ENCODE assay signal across 17 cellular contexts in the genomic region with DNA sequence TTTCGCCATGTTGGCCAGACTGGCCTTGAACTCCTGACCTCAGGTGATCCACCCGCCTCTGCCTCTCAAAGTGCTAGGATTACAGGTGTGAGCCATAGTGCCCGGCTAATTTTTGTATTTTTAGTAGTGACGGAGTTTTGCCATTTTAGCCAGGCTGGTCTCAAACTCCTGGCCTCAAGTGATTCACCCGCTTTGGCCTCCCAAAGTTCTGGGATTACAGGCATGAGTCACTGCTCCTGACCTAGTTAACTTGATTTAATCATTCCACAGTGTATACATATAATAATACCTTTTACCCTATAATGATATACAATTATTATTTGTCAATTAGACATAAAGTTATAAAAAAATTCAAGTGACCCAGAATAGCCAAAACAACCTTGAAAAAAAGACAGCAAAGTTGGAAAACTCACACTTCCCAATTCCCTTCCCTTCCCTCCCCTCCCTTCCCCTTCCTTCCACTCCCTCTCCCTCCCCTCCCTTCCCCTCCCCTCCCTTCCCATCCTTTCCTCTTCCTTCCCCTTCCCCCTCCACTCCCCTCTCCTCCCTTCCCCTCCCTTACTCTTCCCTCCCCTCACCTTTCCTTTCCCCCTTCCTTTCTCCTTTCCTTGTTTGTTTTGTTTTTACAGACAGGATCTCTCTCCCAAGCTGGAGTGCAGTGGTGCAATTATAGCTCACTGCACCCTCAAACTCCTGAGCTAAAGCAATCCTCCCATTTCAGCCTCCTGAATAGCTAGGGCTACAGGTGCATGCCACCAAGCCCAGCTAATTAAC. TPM values are rescaled to one million over a fixed set of nuclear protein-coding genes. Genes with fewer than 3 reads are reported as not detected.
DNase-seq lines count a peak whose midpoint lies in the region; ATAC-seq, FAIRE-seq and TF ChIP-seq lines count a peak whose summit lies in the region.
"Had no signal": no experiment of that assay in that cellular context is flagged by ENCODE, and none has a peak within 500 bp of the region (broad histone marks: within the 10 kb centered on the region; RNA-seq: fewer than 3 reads in every experiment).

No MANE protein-coding gene starts in this region.

- H3K36me3 Mint-ChIP-seq in astrocyte (ENCODE audit: low read depth, unreplicated experiment): no peaks in the 10 kb centered on the region
- peaks cover 0 to 1% (median 0%) of the 10 kb centered on the region in 5 donors for H3K36me3 Mint-ChIP-seq in naive thymus-derived CD4-positive, alpha-beta T cell
- H3K36me3 Mint-ChIP-seq: activated naive CD8-positive, alpha-beta T cell treated with anti-CD3 and anti-CD28 coated beads, Interleukin-2, amount 10 ng/mL, durations not matched to agents 7 days and 5 days had no signal

- FAIRE-seq in astrocyte (lab: Jason Lieb, UNC): no peak

- H3K4me2 ChIP-seq in astrocyte (ENCODE audit: low read length): peak overlapping the region; percentile 62

- H3K9me3 Mint-ChIP-seq in astrocyte (ENCODE audit: unreplicated experiment): no peaks in the 10 kb centered on the region
- H3K9me3 Mint-ChIP-seq in naive thymus-derived CD4-positive, alpha-beta T cell: peaks cover 0 to 1% (median 0%) of the 10 kb centered on the region in 11 donors
- H3K9me3 Mint-ChIP-seq: activated CD8-positive, alpha-beta T cell treated with anti-CD3 and anti-CD28 coated beads for 36 hours; activated naive CD8-positive, alpha-beta T cell treated with anti-CD3 and anti-CD28 coated beads, Interleukin-2, amount 10 ng/mL, durations not matched to agents 7 days and 5 days; effector memory CD8-positive, alpha-beta T cell had no signal

- peaks cover 4% of the 10 kb centered on the region for H3K4me1 ChIP-seq in astrocyte (ENCODE audit: insufficient read depth, low read length)
- peaks cover 0 to 3% of the 10 kb centered on the region in 2 donors for H3K4me1 ChIP-seq in naive thymus-derived CD4-positive, alpha-beta T cell (ENCODE audit: control insufficient read depth in 2 of 2, insufficient read depth in 2 of 2, low read length in 2 of 2)
- H3K4me1 ChIP-seq: BE2C, upper lobe of right lung had no signal

- TF ChIP-seq CTCF in AG04450 (IDR thresholded peaks at IDR 0.05; ENCODE audit: low read depth, low read length) (no peak), astrocyte (IDR thresholded peaks at IDR 0.05; ENCODE audit: insufficient read depth, low read depth, low read length) (no peak)

- H3K27ac ChIP-seq in AG04450 (ENCODE audit: low read depth, low read length) (peak overlapping the region; percentile 95), astrocyte (ENCODE audit: low read depth, low read length) (peak overlapping the region; percentile 99), substantia nigra (ENCODE audit: low read depth, low read length, poor library complexity, severe bottlenecking) (no peak overlapping the region)
- H3K27ac ChIP-seq in naive thymus-derived CD4-positive, alpha-beta T cell (ENCODE audit: low read depth, low read length): no peak overlapping the region
- H3K27ac ChIP-seq: upper lobe of right lung had no signal

- no peaks in the 10 kb centered on the region for H3K27me3 Mint-ChIP-seq in astrocyte (ENCODE audit: low read depth, unreplicated experiment)
- peaks cover 0 to 3% (median 0%) of the 10 kb centered on the region in 5 donors for H3K27me3 Mint-ChIP-seq in naive thymus-derived CD4-positive, alpha-beta T cell
- H3K27me3 Mint-ChIP-seq: activated CD8-positive, alpha-beta T cell treated with anti-CD3 and anti-CD28 coated beads for 36 hours; effector memory CD8-positive, alpha-beta T cell had no signal

- H3K27ac Mint-ChIP-seq in astrocyte (ENCODE audit: unreplicated experiment): peak overlapping the region; percentile 75
- H3K27ac Mint-ChIP-seq in naive thymus-derived CD4-positive, alpha-beta T cell: no peak overlapping the region
- H3K27ac Mint-ChIP-seq: activated naive CD8-positive, alpha-beta T cell treated with anti-CD3 and anti-CD28 coated beads, Interleukin-2, amount 10 ng/mL, durations not matched to agents 7 days and 5 days had no signal

- no peaks in the 10 kb centered on the region for H3K36me3 ChIP-seq in astrocyte (ENCODE audit: insufficient read depth, low read length)
- H3K36me3 ChIP-seq in naive thymus-derived CD4-positive, alpha-beta T cell (ENCODE audit: control insufficient read depth in 2 of 3, insufficient read depth in 3 of 3, low read length in 3 of 3): no peaks in the 10 kb centered on the region
- H3K36me3 ChIP-seq: BE2C, upper lobe of right lung had no signal

- H3K9me3 ChIP-seq in AG04450 (ENCODE audit: control insufficient read depth, insufficient read depth, low read length) (no peaks in the 10 kb centered on the region), astrocyte (ENCODE audit: insufficient read depth, low read depth, low read length) (no peaks in the 10 kb centered on the region)
- no peaks in the 10 kb centered on the region for H3K9me3 ChIP-seq in naive thymus-derived CD4-positive, alpha-beta T cell (ENCODE audit: control insufficient read depth in 2 of 3, low read length in 3 of 3)
- H3K9me3 ChIP-seq: BE2C, upper lobe of right lung had no signal

- no peaks in the 10 kb centered on the region for H3K4me1 Mint-ChIP-seq in astrocyte (ENCODE audit: low read depth, unreplicated experiment)
- peaks cover 0 to 13% (median 5%) of the 10 kb centered on the region in 7 donors for H3K4me1 Mint-ChIP-seq in naive thymus-derived CD4-positive, alpha-beta T cell

- DNase-seq in AG04450 (ENCODE audit: low read depth, low spot score) (peak; percentile 34), HT1080 (ENCODE audit: low read depth) (peak; percentile 94), astrocyte (ENCODE audit: low read depth) (peak; percentile 71), iris pigment epithelial cell (ENCODE audit: low read depth) (peak; percentile 84), putamen (ENCODE audit: low spot score) (no peak), substantia nigra (lab: John Stamatoyannopoulos, UW) (no peak), SHP77 (lab: John Stamatoyannopoulos, UW) (no peak)
- DNase-seq in naive thymus-derived CD4-positive, alpha-beta T cell: no peak
- DNase-seq: activated CD8-positive, alpha-beta T cell treated with anti-CD3 and anti-CD28 coated beads for 36 hours; activated naive CD8-positive, alpha-beta T cell treated with anti-CD3 and anti-CD28 coated beads, Interleukin-2, amount 10 ng/mL, durations not matched to agents 7 days and 5 days; BE2C; effector memory CD8-positive, alpha-beta T cell; GDM1; NCI-H1694 treated with DMSO at 0.1 percent for 48 hours; T-helper 2 cell; upper lobe of right lung had no signal

- POLR2A ChIA-PET in AG04450 (lab: Yijun Ruan, JAX): interaction anchor here (0.8 kb wide), 1 partner anchor 16 kb away, joined by 6 read pairs; no protein-coding TSS in a partner anchor
- POLR2A ChIA-PET in naive thymus-derived CD4-positive, alpha-beta T cell (lab: Charles Lee): interaction anchor here (0.7 kb wide), 1 partner anchor 402 kb away, joined by 5 read pairs; no protein-coding TSS in a partner anchor

- H3K4me3 ChIP-seq in AG04450 (ENCODE audit: low read depth, low read length) (no peak overlapping the region), astrocyte (ENCODE audit: insufficient read depth, low read depth, low read length) (no peak overlapping the region)
- H3K4me3 ChIP-seq in naive thymus-derived CD4-positive, alpha-beta T cell (ENCODE audit: low read length): no peak overlapping the region
- H3K4me3 ChIP-seq: upper lobe of right lung had no signal

- CTCF ChIA-PET in AG04450 (lab: Charles Lee): interaction anchor here (0.7 kb wide), 1 partner anchor 714 kb away, joined by 4 read pairs; no protein-coding TSS in a partner anchor
- CTCF ChIA-PET in naive thymus-derived CD4-positive, alpha-beta T cell (lab: Charles Lee): interaction anchor here (0.6 kb wide), 1 partner anchor 39 kb away, joined by 6 read pairs; no protein-coding TSS in a partner anchor

- no peaks in the 10 kb centered on the region for H4K20me1 ChIP-seq in astrocyte (ENCODE audit: insufficient read depth, low read length)

- H3K79me2 ChIP-seq in astrocyte (ENCODE audit: insufficient read depth, low read length): no peaks in the 10 kb centered on the region

- no peak overlapping the region for H2AFZ ChIP-seq in astrocyte (ENCODE audit: low read depth, low read length)

- intact Hi-C loops in naive thymus-derived CD4-positive, alpha-beta T cell (cut with micrococcal nuclease): no loop called here

- no peak for ATAC-seq in naive thymus-derived CD4-positive, alpha-beta T cell
- ATAC-seq: activated CD8-positive, alpha-beta T cell treated with anti-CD3 and anti-CD28 coated beads for 36 hours; effector memory CD8-positive, alpha-beta T cell; sciatic nerve; upper lobe of right lung had no signal

- peak overlapping the region; percentile 75 for H3K9ac ChIP-seq in astrocyte (ENCODE audit: low read length)

- H3K27me3 ChIP-seq in AG04450 (ENCODE audit: control insufficient read depth, insufficient read depth, low read length): no peaks in the 10 kb centered on the region
- H3K27me3 ChIP-seq in astrocyte (ENCODE audit: insufficient read depth, low read length): no peaks in the 10 kb centered on the region
- H3K27me3 ChIP-seq in naive thymus-derived CD4-positive, alpha-beta T cell (ENCODE audit: control insufficient read depth in 2 of 2, insufficient read depth in 2 of 2, low read length in 2 of 2): no peaks in the 10 kb centered on the region
- H3K27me3 ChIP-seq: BE2C, upper lobe of right lung had no signal

- H3K4me3 Mint-ChIP-seq in astrocyte (ENCODE audit: unreplicated experiment): no peak overlapping the region
- H3K4me3 Mint-ChIP-seq in naive thymus-derived CD4-positive, alpha-beta T cell: no peak overlapping the region
- H3K4me3 Mint-ChIP-seq: activated CD8-positive, alpha-beta T cell treated with anti-CD3 and anti-CD28 coated beads for 36 hours; activated naive CD8-positive, alpha-beta T cell treated with anti-CD3 and anti-CD28 coated beads, Interleukin-2, amount 10 ng/mL, durations not matched to agents 7 days and 5 days; effector memory CD8-positive, alpha-beta T cell had no signal

RNA-seq across cellular contexts. Expression of a gene that starts 14.8 kb away (rescaled TPM):
- polyA plus RNA-seq in AG04450 (2011; rRNA removed): 4.8 and 7.7 TPM in 2 replicates
- polyA minus RNA-seq in AG04450 (2011; rRNA and poly(A)+ RNA removed): 14.7 and 18.6 TPM in 2 replicates
- 11.9 and 17.8 TPM in 2 replicates for total RNA-seq in HT1080 (2014; rRNA removed; shearing (Covaris generic))
- polyA plus RNA-seq in HT1080 (2015; cell fraction: cytosol; rRNA removed): 27.1 and 28.6 TPM in 2 replicates
- polyA plus RNA-seq in HT1080 (2015; cell fraction: nucleus; rRNA removed): 139 and 148 TPM in 2 replicates
- total RNA-seq in astrocyte: 62.5 and 76.8 TPM in 2 replicates
- 100 to 1,000 TPM; 108 to 187 (median 144) TPM for total RNA-seq in naive thymus-derived CD4-positive, alpha-beta T cell
- polyA plus RNA-seq in naive thymus-derived CD4-positive, alpha-beta T cell: 1 to 10 TPM; 4.4 to 7.7 TPM

Comparison
In these comparisons a context has a peak if more than half of its experiments do, and no peak if none do; other contexts are left out.
1. DNase-seq: peak in AG04450 (single experiment), HT1080 (single experiment), astrocyte (single experiment) and iris pigment epithelial cell (single experiment); none in putamen (single experiment), substantia nigra (0 of 49), SHP77 (0 of 2) and naive thymus-derived CD4-positive, alpha-beta T cell (0 of 9).
2. H3K27ac ChIP-seq: peak in AG04450 (single experiment) and astrocyte (single experiment); none in substantia nigra (single experiment) and naive thymus-derived CD4-positive, alpha-beta T cell (single experiment).